In genomic region chr21:29302340-29302991, GRCh38 we compare ENCODE assay signal across 10 cellular contexts. TPM values are rescaled to one million over a fixed set of nuclear protein-coding genes. Genes with fewer than 3 reads are reported as not detected.
DNase-seq lines count a peak whose midpoint lies in the region; ATAC-seq and TF ChIP-seq lines count a peak whose summit lies in the region.
"Had no signal": no experiment of that assay in that cellular context is flagged by ENCODE, and none has a peak within 500 bp of the region (broad histone marks: within the 10 kb centered on the region; RNA-seq: fewer than 3 reads in every experiment).

No MANE protein-coding gene starts in this region.

- H3K4me1 Mint-ChIP-seq in activated T-cell treated with anti-CD3 and anti-CD28 coated beads, Interleukin-2, amount 50 U/mL, for 4 hours (ENCODE audit: low read depth) = peaks cover 71% of the 10 kb centered on the region
- H3K4me1 Mint-ChIP-seq in activated B cell treated with CpG ODN at 0.5 μM for 24 hours = peaks cover 77% of the 10 kb centered on the region

- TF ChIP-seq CTCF in activated B cell treated with CpG ODN at 0.5 μM for 24 hours (IDR thresholded peaks at IDR 0.05) (no peak), thyroid gland (IDR thresholded peaks at IDR 0.05) (no peak)

- POLR2A ChIA-PET in activated B cell treated with CpG ODN at 0.5 μM for 24 hours (lab: Charles Lee) = interaction anchor here (0.6 to 6.2 kb wide), 5 partner anchors 10 to 228 kb away, joined by 4 to 91 read pairs (median 7); partner anchors contain the start of gene CCT8

- H3K36me3 ChIP-seq in thyroid gland = no peaks in the 10 kb centered on the region
- H3K36me3 ChIP-seq: Peyer's patch had no signal

- no peak overlapping the region for H3K4me3 ChIP-seq in thyroid gland (replicated peaks in 1 of 3)

- no peaks in the 10 kb centered on the region for H3K27me3 Mint-ChIP-seq in activated T-cell treated with anti-CD3 and anti-CD28 coated beads, Interleukin-2, amount 50 U/mL, for 4 hours (ENCODE audit: low read depth)
- H3K27me3 Mint-ChIP-seq in activated B cell treated with CpG ODN at 0.5 μM for 24 hours = no peaks in the 10 kb centered on the region

- no peaks in the 10 kb centered on the region for H3K9me3 ChIP-seq in thyroid gland
- H3K9me3 ChIP-seq: Peyer's patch had no signal

- CTCF ChIA-PET in activated B cell treated with CpG ODN at 0.5 μM for 24 hours (lab: Charles Lee) = interaction anchor here (0.7 to 1.5 kb wide), 4 partner anchors 25 to 107 kb away, joined by 3 to 4 read pairs (median 4); no protein-coding TSS in a partner anchor

- H3K27ac Mint-ChIP-seq in activated B cell treated with CpG ODN at 0.5 μM for 24 hours = peak overlapping the region; percentile 99

- H3K36me3 Mint-ChIP-seq in activated T-cell treated with anti-CD3 and anti-CD28 coated beads, Interleukin-2, amount 50 U/mL, for 4 hours (ENCODE audit: insufficient read depth) = peaks cover 6% of the 10 kb centered on the region
- peaks cover 42% of the 10 kb centered on the region for H3K36me3 Mint-ChIP-seq in activated B cell treated with CpG ODN at 0.5 μM for 24 hours (ENCODE audit: low read depth)

- peaks cover 48 to 67% of the 10 kb centered on the region in 2 donors for H3K4me1 ChIP-seq in thyroid gland

- no peak for TF ChIP-seq POLR2A in thyroid gland (IDR thresholded peaks at IDR 0.05)

- WGBS in thyroid gland, 2 donors = 32 to 39% methylated on average over 7 of the region's 7 CpGs

- no peaks in the 10 kb centered on the region for H3K9me3 Mint-ChIP-seq in activated T-cell treated with anti-CD3 and anti-CD28 coated beads, Interleukin-2, amount 50 U/mL, for 4 hours
- H3K9me3 Mint-ChIP-seq in activated B cell treated with CpG ODN at 0.5 μM for 24 hours = peaks cover 2% of the 10 kb centered on the region

- H3K27me3 ChIP-seq in thyroid gland = no peaks in the 10 kb centered on the region
- H3K27me3 ChIP-seq: Peyer's patch had no signal

- ATAC-seq in activated T-cell treated with anti-CD3 and anti-CD28 coated beads, Interleukin-2, amount 50 U/mL, for 4 hours = no peak
- no peak for ATAC-seq in activated B cell treated with CpG ODN at 0.5 μM for 24 hours (ENCODE audit: low read depth)
- ATAC-seq in HG03460 (IDR thresholded peaks at IDR 0.05; ENCODE audit: unreplicated experiment) = no peak
- no peak for ATAC-seq in GM18868 (IDR thresholded peaks at IDR 0.05; ENCODE audit: unreplicated experiment)

- no peak for DNase-seq in activated T-cell treated with anti-CD3 and anti-CD28 coated beads, Interleukin-2, amount 50 U/mL, for 4 hours
- DNase-seq in activated T-cell treated with anti-CD3 and anti-CD28 coated beads for 4 hours = no peak
- DNase-seq in activated B cell treated with CpG ODN at 0.5 μM for 24 hours = no peak
- peak; percentile 22 for DNase-seq in left kidney (ENCODE audit: low read depth, low spot score)
- no peak for DNase-seq in thyroid gland
- DNase-seq in activated CD4-positive, alpha-beta T cell treated with anti-CD3 and anti-CD28 coated beads, Interleukin-2, amount 50 U/mL, for 1 hour = no peak
- DNase-seq: C1 segment of cervical spinal cord, Peyer's patch had no signal

- intact Hi-C loops in activated B cell treated with CpG ODN at 0.5 μM for 24 hours (cut with micrococcal nuclease) = no loop called here
- intact Hi-C loops in thyroid gland (cut with DNase I) = no loop called here

- peak overlapping the region in 2 of 3 donors; percentile 28 to 38 for H3K27ac ChIP-seq in thyroid gland

- peak overlapping the region; percentile 1 for H3K4me3 Mint-ChIP-seq in activated T-cell treated with anti-CD3 and anti-CD28 coated beads, Interleukin-2, amount 50 U/mL, for 4 hours
- H3K4me3 Mint-ChIP-seq in activated B cell treated with CpG ODN at 0.5 μM for 24 hours = peak overlapping the region; percentile 53

RNA-seq across cellular contexts. Expression of gene BACH1, which starts 3.7 kb away (rescaled TPM):
- 10 to 100 TPM; 20.8 to 31.0 (median 23.8) TPM for total RNA-seq in activated T-cell treated with anti-CD3 and anti-CD28 coated beads, Interleukin-2, amount 50 U/mL, for 4 hours
- total RNA-seq in activated B cell treated with CpG ODN at 0.5 μM for 24 hours (141 and 152 TPM in 2 replicates), thyroid gland (10 to 100 TPM; 36.3 to 89.9 (median 64.9) TPM)
